In the genomic region with DNA sequence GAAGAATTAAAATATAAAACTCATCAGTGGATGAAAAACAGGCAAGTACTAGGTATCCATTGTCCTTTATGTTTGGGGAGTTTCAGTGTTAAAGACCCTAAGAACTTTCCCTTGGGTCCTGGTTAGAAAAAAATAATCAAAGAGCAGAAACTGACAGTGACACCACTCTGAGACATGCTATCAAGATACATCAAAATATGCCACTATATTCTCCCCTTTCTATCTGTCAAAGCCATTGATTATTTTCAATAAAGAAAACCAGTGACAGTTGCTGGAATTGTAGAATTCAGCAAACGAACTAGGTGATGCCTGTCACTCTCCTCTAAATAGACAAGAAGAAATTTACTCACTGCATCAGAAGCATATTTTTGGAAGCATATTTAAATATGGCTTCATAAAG, we compare ENCODE assay signal across 33 cellular contexts.
"Had no signal": no experiment of that assay in that cellular context is flagged by ENCODE, and none has a peak within 500 bp of the region (broad histone marks: within the 10 kb centered on the region; RNA-seq: fewer than 3 reads in every experiment).

No MANE protein-coding gene starts in this region.

- H3K4me3 ChIP-seq: MG63 had no signal

- H3K27ac ChIP-seq: KMS-11 had no signal

- H3K9me3 ChIP-seq: MG63 had no signal

- H3K27me3 ChIP-seq: MG63 had no signal

- H3K36me3 ChIP-seq: MG63 had no signal

- H3K9ac ChIP-seq: KMS-11 had no signal

- DNase-seq: Karpas-422, Kasumi-1, MG63, MM.1S, NCI-H1048, NCI-H1092, NCI-H1092 treated with DMSO at 0.1 percent for 48 hours, NCI-H1105, NCI-H1105 treated with DMSO at 0.1 percent for 48 hours, NCI-H1417, NCI-H1417 treated with DMSO at 0.1 percent for 48 hours, NCI-H1436, NCI-H1436 treated with DMSO at 0.1 percent for 48 hours, NCI-H146, NCI-H1694, NCI-H1694 treated with DMSO at 0.1 percent for 48 hours, NCI-H187, NCI-H187 treated with DMSO at 0.1 percent for 48 hours, NCI-H1930, NCI-H2029, NCI-H2029 treated with DMSO at 0.1 percent for 48 hours, NCI-H2081, NCI-H2081 treated with DMSO at 0.1 percent for 48 hours, NCI-H2107, NCI-H2171, NCI-H2171 treated with DMSO at 0.1 percent for 48 hours, NCI-H2227 treated with DMSO at 0.1 percent for 48 hours, NCI-H226, NCI-H345, NCI-H446, NCI-H446 treated with DMSO at 0.1 percent for 48 hours, NCI-H510A had no signal

- H3K4me2 ChIP-seq: KMS-11 had no signal
